10 cellular contexts compared by ENCODE assay signal in genomic region chr9:91100878-91101450, GRCh38.
DNase-seq lines count a peak whose midpoint lies in the region; ATAC-seq and TF ChIP-seq lines count a peak whose summit lies in the region.
"Had no signal": no experiment of that assay in that cellular context is flagged by ENCODE, and none has a peak within 500 bp of the region (broad histone marks: within the 10 kb centered on the region; RNA-seq: fewer than 3 reads in every experiment).

No MANE protein-coding gene starts in this region.

- no peak overlapping the region for H3K23ac ChIP-seq in neuronal stem cell (ENCODE audit: low read depth, low read length, poor library complexity)

- no peak overlapping the region for H4K91ac ChIP-seq in neuronal stem cell (ENCODE audit: low read depth, low read length, poor library complexity)

- TF ChIP-seq EP300 in esophagus muscularis mucosa (IDR thresholded peaks at IDR 0.05), result no peak

- no TSS peak for BruUV-seq in PC-3 (replicated peaks; lab: Mats Ljungman, UMichigan)

- no peak for ATAC-seq in PC-3
- no peak for ATAC-seq in HG02973 (IDR thresholded peaks at IDR 0.05; ENCODE audit: unreplicated experiment)
- ATAC-seq in GM19397 (IDR thresholded peaks at IDR 0.05; ENCODE audit: unreplicated experiment), result no peak

- no peak overlapping the region for H3K14ac ChIP-seq in neuronal stem cell (ENCODE audit: low read length)

- H3K9me3 ChIP-seq in BLaER1 (peaks cover 14% of the 10 kb centered on the region), PC-3 (ENCODE audit: low read length) (no peaks in the 10 kb centered on the region), esophagus muscularis mucosa (no peaks in the 10 kb centered on the region), neuronal stem cell (replicated peaks in 1 of 2; ENCODE audit: control insufficient read depth in 2 of 2, insufficient read depth in 1 of 2, low read depth in 1 of 2, low read length in 2 of 2) (no peaks in the 10 kb centered on the region)

- DNase-seq in PC-3, result no peak
- DNase-seq in esophagus muscularis mucosa (ENCODE audit: extremely low spot score), result no peak
- DNase-seq in neuronal stem cell (ENCODE audit: low spot score), result no peak
- DNase-seq in NCI-H1092 treated with DMSO at 0.1 percent for 48 hours (lab: John Stamatoyannopoulos, UW), result no peak
- DNase-seq in Ammon's horn (ENCODE audit: low spot score), result no peak
- DNase-seq: cortex of kidney, KG1 had no signal

- H2AFZ ChIP-seq in PC-3 (ENCODE audit: low read length), result no peak overlapping the region
- H2AFZ ChIP-seq in neuronal stem cell (ENCODE audit: low read length), result no peak overlapping the region

- H2BK5ac ChIP-seq in neuronal stem cell (ENCODE audit: low read length), result no peak overlapping the region

- CTCF ChIA-PET in PC-3 (lab: Charles Lee), result no interaction called here

- H3K27ac ChIP-seq in BLaER1, result peak overlapping the region; percentile 89
- peak overlapping the region; percentile 74 for H3K27ac ChIP-seq in PC-3 (ENCODE audit: low read length)
- H3K27ac ChIP-seq in esophagus muscularis mucosa (replicated peaks in 1 of 4), result peak overlapping the region; percentile 56 to 79 (median 70)
- no peak overlapping the region for H3K27ac ChIP-seq in neuronal stem cell (replicated peaks; ENCODE audit: low read length)

- peak overlapping the region; percentile 15 for H3K18ac ChIP-seq in neuronal stem cell (ENCODE audit: low read length)

- no peaks in the 10 kb centered on the region for H3K27me3 ChIP-seq in BLaER1
- H3K27me3 ChIP-seq in PC-3 (ENCODE audit: low read length), result no peaks in the 10 kb centered on the region
- H3K27me3 ChIP-seq in esophagus muscularis mucosa, result no peaks in the 10 kb centered on the region
- no peaks in the 10 kb centered on the region for H3K27me3 ChIP-seq in neuronal stem cell (ENCODE audit: control insufficient read depth in 3 of 3, insufficient read depth in 3 of 3, low read depth in 1 of 3, low read length in 3 of 3)

- H2BK15ac ChIP-seq in neuronal stem cell (ENCODE audit: low read length), result no peak overlapping the region

- H3K36me3 ChIP-seq in BLaER1 (peaks cover 13% of the 10 kb centered on the region), PC-3 (ENCODE audit: low read depth, low read length) (no peaks in the 10 kb centered on the region), esophagus muscularis mucosa (no peaks in the 10 kb centered on the region), neuronal stem cell (replicated peaks in 1 of 2; ENCODE audit: control insufficient read depth in 2 of 2, insufficient read depth in 2 of 2, low read length in 2 of 2) (no peaks in the 10 kb centered on the region)

- H4K20me1 ChIP-seq in BLaER1 (no peaks in the 10 kb centered on the region), PC-3 (ENCODE audit: low read length) (no peaks in the 10 kb centered on the region)

- no peak overlapping the region for H2BK12ac ChIP-seq in neuronal stem cell (ENCODE audit: low read length)

- H2BK120ac ChIP-seq in neuronal stem cell (ENCODE audit: low read depth, low read length), result no peak overlapping the region

- H3K79me2 ChIP-seq in PC-3 (ENCODE audit: low read length), result no peaks in the 10 kb centered on the region

- peak overlapping the region; percentile 50 for H3K4me3 ChIP-seq in BLaER1
- H3K4me3 ChIP-seq in PC-3 (ENCODE audit: low read length), result no peak overlapping the region
- no peak overlapping the region for H3K4me3 ChIP-seq in esophagus muscularis mucosa
- no peak overlapping the region for H3K4me3 ChIP-seq in neuronal stem cell (ENCODE audit: low read length in 2 of 2)

- H3K9ac ChIP-seq in BLaER1 (peak overlapping the region; percentile 76), PC-3 (ENCODE audit: low read length) (peak overlapping the region; percentile 58), neuronal stem cell (ENCODE audit: low read depth, low read length, poor library complexity) (no peak overlapping the region)

- no peaks in the 10 kb centered on the region for H3K9me2 ChIP-seq in PC-3 (replicated peaks; ENCODE audit: low read length)

- TF ChIP-seq CTCF in PC-3 (conservative IDR thresholded peaks at IDR 0.05; ENCODE audit: low read depth, low read length) (no peak), esophagus muscularis mucosa (IDR thresholded peaks at IDR 0.05) (no peak)

- no peak overlapping the region for H2AK5ac ChIP-seq in neuronal stem cell (ENCODE audit: low read depth, low read length)

- H4K8ac ChIP-seq in neuronal stem cell (ENCODE audit: low read depth, low read length), result no peak overlapping the region

- H3K79me1 ChIP-seq in neuronal stem cell (ENCODE audit: low read depth, low read length), result no peaks in the 10 kb centered on the region

- H3K4me1 ChIP-seq in BLaER1, result peaks cover 74% of the 10 kb centered on the region
- peaks cover 22% of the 10 kb centered on the region for H3K4me1 ChIP-seq in PC-3 (ENCODE audit: insufficient read depth, low read length)
- H3K4me1 ChIP-seq in esophagus muscularis mucosa, result peaks cover 25 to 40% (median 33%) of the 10 kb centered on the region in 4 donors
- no peaks in the 10 kb centered on the region for H3K4me1 ChIP-seq in neuronal stem cell (ENCODE audit: control insufficient read depth in 2 of 2, insufficient read depth in 1 of 2, low read depth in 1 of 2, low read length in 2 of 2)

- WGBS in esophagus muscularis mucosa, result 56% methylated on average over 3 of the region's 6 CpGs
- WGBS in neuronal stem cell (ENCODE audit: extremely low coverage in 2 of 2, insufficient read length in 2 of 2, insufficient replicate concordance in 1 of 2), 2 donors, result no CpG with 5 or more reads among the region's 6 CpGs

- H3K4me2 ChIP-seq in BLaER1 (peak overlapping the region; percentile 93), PC-3 (ENCODE audit: low read length) (peak overlapping the region; percentile 70), neuronal stem cell (ENCODE audit: insufficient read depth, low read length, poor library complexity, severe bottlenecking) (no peak overlapping the region)

- no peaks in the 10 kb centered on the region for H3F3A ChIP-seq in PC-3 (ENCODE audit: low read length, unreplicated experiment)

- POLR2A ChIA-PET in PC-3 (lab: Charles Lee; ENCODE audit: unreplicated experiment), result no interaction called here

- H3K4ac ChIP-seq in neuronal stem cell (ENCODE audit: low read length), result no peak overlapping the region

- intact Hi-C loops in PC-3 (cut with micrococcal nuclease), result loop anchor here (2.0 kb wide), 1 partner anchor 30 kb away; no protein-coding TSS in a partner anchor
- intact Hi-C loops in esophagus muscularis mucosa (cut with DNase I), result no loop called here

- no peak for TF ChIP-seq POLR2A in esophagus muscularis mucosa (IDR thresholded peaks at IDR 0.05; ENCODE audit: low read depth)
